ENCODE assay signal across 15 cellular contexts in the genomic region with DNA sequence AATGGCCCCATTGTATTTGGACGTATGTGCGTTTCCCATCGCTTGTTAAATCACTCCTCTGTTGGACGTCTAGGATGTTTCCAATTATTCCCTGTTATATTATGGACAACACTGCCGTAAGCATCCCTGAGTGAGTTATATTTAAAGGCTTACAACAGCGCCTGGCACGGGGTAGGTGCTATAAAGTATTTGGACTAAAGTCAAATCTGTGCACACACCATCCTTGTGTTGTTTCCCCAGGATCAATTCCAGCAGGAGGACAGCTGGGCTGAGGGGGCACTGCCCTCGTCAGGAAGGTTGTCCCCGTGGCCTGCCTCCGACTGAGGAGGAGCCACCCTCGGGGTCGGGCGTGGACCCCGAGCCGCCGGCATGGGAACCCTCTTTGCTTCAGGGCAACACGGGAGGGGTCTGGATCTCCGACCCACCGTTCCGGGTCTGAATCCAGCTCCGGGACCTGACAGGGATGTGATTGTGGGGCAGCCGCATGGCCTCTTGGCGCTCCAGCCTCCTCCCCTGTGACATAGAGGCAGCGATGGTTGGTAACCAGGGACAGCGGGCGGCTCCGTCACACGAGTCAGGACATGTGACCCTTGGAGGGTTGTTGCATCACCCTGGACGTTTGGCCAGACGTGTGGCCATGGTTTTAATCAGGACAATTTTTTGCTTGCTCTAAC.
DNase-seq lines count a peak whose midpoint lies in the region; ATAC-seq lines count a peak whose summit lies in the region.
"Had no signal": no experiment of that assay in that cellular context is flagged by ENCODE, and none has a peak within 500 bp of the region (broad histone marks: within the 10 kb centered on the region; RNA-seq: fewer than 3 reads in every experiment).

No MANE protein-coding gene starts in this region.

- H3K27me3 Mint-ChIP-seq in stimulated activated naive CD8-positive, alpha-beta T cell treated with anti-CD3 and anti-CD28 coated beads, Interleukin-15, amount 100 ng/mL, for 72 hours = peaks cover 76% of the 10 kb centered on the region

- no peak overlapping the region for H3K27ac Mint-ChIP-seq in stimulated activated naive CD8-positive, alpha-beta T cell treated with anti-CD3 and anti-CD28 coated beads, Interleukin-15, amount 100 ng/mL, for 72 hours
- H3K27ac Mint-ChIP-seq: activated CD4-positive, alpha-beta memory T cell treated with anti-CD3 and anti-CD28 coated beads for 36 hours; CD4-positive, alpha-beta T cell; stimulated activated naive B cell treated with anti-CD40 and anti-IgM and Interleukin-4, amounts not matched to agents 10 μg/mL and 1 μg/mL and 100 μg/mL, for 72 hours had no signal

- DNase-seq in DMS53 (lab: John Stamatoyannopoulos, UW) = peak; percentile 88
- DNase-seq in caudate nucleus (lab: John Stamatoyannopoulos, UW) = peak in 15 of 61 donors; percentile 20 to 76 (median 34)
- peak; percentile 36 to 78 for DNase-seq in hippocampal formation (lab: John Stamatoyannopoulos, UW)
- DNase-seq in putamen (ENCODE audit: low spot score) = peak; percentile 64
- no peak for DNase-seq in stimulated activated naive CD8-positive, alpha-beta T cell treated with anti-CD3 and anti-CD28 coated beads, Interleukin-15, amount 100 ng/mL, for 72 hours
- DNase-seq in activated effector memory CD4-positive, alpha-beta T cell treated with Interleukin-2 at 50 U/mL for 16 hours = no peak
- DNase-seq in NCI-H2107 (lab: John Stamatoyannopoulos, UW) = no peak
- no peak for DNase-seq in NCI-H128 (lab: John Stamatoyannopoulos, UW; ENCODE audit: unreplicated experiment)
- DNase-seq: activated CD4-positive, alpha-beta memory T cell treated with anti-CD3 and anti-CD28 coated beads for 36 hours; CD4-positive, alpha-beta T cell; cortex of kidney; DMS79 treated with DMSO at 0.1 percent for 48 hours; foreskin keratinocyte; NCI-H1092 treated with DMSO at 0.1 percent for 48 hours; stimulated activated naive B cell treated with anti-CD40 and anti-IgM and Interleukin-4, amounts not matched to agents 10 μg/mL and 1 μg/mL and 100 μg/mL, for 72 hours had no signal

- peaks cover 13% of the 10 kb centered on the region for H3K4me1 Mint-ChIP-seq in stimulated activated naive CD8-positive, alpha-beta T cell treated with anti-CD3 and anti-CD28 coated beads, Interleukin-15, amount 100 ng/mL, for 72 hours

- H3K9me3 Mint-ChIP-seq in stimulated activated naive CD8-positive, alpha-beta T cell treated with anti-CD3 and anti-CD28 coated beads, Interleukin-15, amount 100 ng/mL, for 72 hours = no peaks in the 10 kb centered on the region
- H3K9me3 Mint-ChIP-seq: activated CD4-positive, alpha-beta memory T cell treated with anti-CD3 and anti-CD28 coated beads for 36 hours; CD4-positive, alpha-beta T cell had no signal

- no peak overlapping the region for H3K4me3 Mint-ChIP-seq in stimulated activated naive CD8-positive, alpha-beta T cell treated with anti-CD3 and anti-CD28 coated beads, Interleukin-15, amount 100 ng/mL, for 72 hours
- H3K4me3 Mint-ChIP-seq: activated CD4-positive, alpha-beta memory T cell treated with anti-CD3 and anti-CD28 coated beads for 36 hours; CD4-positive, alpha-beta T cell; stimulated activated naive B cell treated with anti-CD40 and anti-IgM and Interleukin-4, amounts not matched to agents 10 μg/mL and 1 μg/mL and 100 μg/mL, for 72 hours had no signal

- H3K27ac ChIP-seq in caudate nucleus (ENCODE audit: low read depth, low read length) = peak overlapping the region; percentile 67
- H3K27ac ChIP-seq: foreskin keratinocyte had no signal

- no peak for ATAC-seq in stimulated activated naive CD8-positive, alpha-beta T cell treated with anti-CD3 and anti-CD28 coated beads, Interleukin-15, amount 100 ng/mL, for 72 hours
- ATAC-seq: foreskin keratinocyte; stimulated activated naive B cell treated with anti-CD40 and anti-IgM and Interleukin-4, amounts not matched to agents 10 μg/mL and 1 μg/mL and 100 μg/mL, for 72 hours had no signal

Comparison
In these comparisons a context has a peak if more than half of its experiments do, and no peak if none do; other contexts are left out.
1. DNase-seq: peak in DMS53 (single experiment), hippocampal formation (2 of 2) and putamen (single experiment); none in stimulated activated naive CD8-positive, alpha-beta T cell treated with anti-CD3 and anti-CD28 coated beads, Interleukin-15, amount 100 ng/mL, for 72 hours (0 of 2), activated effector memory CD4-positive, alpha-beta T cell treated with Interleukin-2 at 50 U/mL for 16 hours (single experiment), NCI-H2107 (single experiment) and NCI-H128 (single experiment).